9 cellular contexts compared by ENCODE assay signal in genomic region chr3:197802505-197803459, GRCh38. TPM values are rescaled to one million over a fixed set of nuclear protein-coding genes. Genes with fewer than 3 reads are reported as not detected.
DNase-seq lines count a peak whose midpoint lies in the region; TF ChIP-seq lines count a peak whose summit lies in the region.
"Had no signal": no experiment of that assay in that cellular context is flagged by ENCODE, and none has a peak within 500 bp of the region (broad histone marks: within the 10 kb centered on the region; RNA-seq: fewer than 3 reads in every experiment).

No MANE protein-coding gene starts in this region.

- DNase-seq in GM10248 (ENCODE audit: extremely low spot score) (no peak), cardiac fibroblast (ENCODE audit: low read depth in 2 of 2) (no peak), osteoblast (ENCODE audit: insufficient read length, low spot score, missing footprints) (no peak), NCI-H2029 (lab: John Stamatoyannopoulos, UW) (no peak), NCI-H128 (lab: John Stamatoyannopoulos, UW; ENCODE audit: unreplicated experiment) (no peak), activated gamma-delta T cell treated with Interleukin-2 at 50 U/mL for 16 hours (no peak)
- DNase-seq: cortex of kidney, sigmoid colon had no signal

- H3K79me2 ChIP-seq in osteoblast (ENCODE audit: insufficient read depth, low read length): peaks cover 98% of the 10 kb centered on the region

- peaks cover 37% of the 10 kb centered on the region for H3K4me1 ChIP-seq in osteoblast (ENCODE audit: insufficient read depth, low read length)

- no peak overlapping the region for H2AFZ ChIP-seq in osteoblast (ENCODE audit: low read length)

- no peaks in the 10 kb centered on the region for H3K9me3 ChIP-seq in osteoblast (ENCODE audit: low read depth, low read length)
- H3K9me3 ChIP-seq: sigmoid colon had no signal

- POLR2A ChIA-PET in GM10248 (lab: Yijun Ruan, JAX): no interaction called here

- peaks cover 30% of the 10 kb centered on the region for H4K20me1 ChIP-seq in osteoblast (ENCODE audit: insufficient read depth, low read length)

- no peaks in the 10 kb centered on the region for H3K27me3 ChIP-seq in osteoblast (ENCODE audit: insufficient read depth, low read length)
- H3K27me3 ChIP-seq: sigmoid colon had no signal

- CTCF ChIA-PET in GM10248 (lab: Yijun Ruan, JAX): interaction anchor here (1.0 to 3.5 kb wide), 9 partner anchors 11 to 121 kb away, joined by 3 to 17 read pairs (median 5); partner anchors contain the start of gene LRCH3

- H3K27ac ChIP-seq in osteoblast (ENCODE audit: low read depth, low read length): peak overlapping the region; percentile 78

- H3K4me3 ChIP-seq in cardiac fibroblast (replicated peaks in 1 of 2; ENCODE audit: low read depth in 2 of 2, low read length in 2 of 2) (no peak overlapping the region), osteoblast (ENCODE audit: insufficient read depth, low read length) (no peak overlapping the region)
- H3K4me3 ChIP-seq: sigmoid colon had no signal

- no peaks in the 10 kb centered on the region for H3K36me3 ChIP-seq in osteoblast (ENCODE audit: insufficient read depth, low read length)
- H3K36me3 ChIP-seq: sigmoid colon had no signal

- peak; percentile 13 for TF ChIP-seq CTCF in GM10248 (IDR thresholded peaks at IDR 0.05; ENCODE audit: control extremely low read depth, extremely low read depth, low read depth, missing control alignments)
- TF ChIP-seq CTCF in LNCAP (IDR thresholded peaks at IDR 0.05): peak; percentile 25; the same call in 1 of the 2 replicates
- peak; percentile 23 for TF ChIP-seq CTCF in cardiac fibroblast (IDR thresholded peaks at IDR 0.05; ENCODE audit: low read depth, low read length)
- peak; percentile 6 for TF ChIP-seq CTCF in osteoblast (IDR thresholded peaks at IDR 0.05; ENCODE audit: extremely low read depth, low read depth, low read length)

- H3K4me2 ChIP-seq in osteoblast (ENCODE audit: insufficient read depth, low read length): no peak overlapping the region

RNA-seq across cellular contexts. Expression of gene LRCH3, which starts 11.7 kb away (rescaled TPM):
- total RNA-seq in osteoblast: 61.9 and 91.6 TPM in 2 replicates

RNA-seq across cellular contexts. Expression of gene FYTTD1, which starts 53.1 kb away (rescaled TPM):
- 41.3 and 42.0 TPM in 2 replicates for total RNA-seq in osteoblast
